Comparison of ENCODE assay signal across 7 cellular contexts in the genomic region with DNA sequence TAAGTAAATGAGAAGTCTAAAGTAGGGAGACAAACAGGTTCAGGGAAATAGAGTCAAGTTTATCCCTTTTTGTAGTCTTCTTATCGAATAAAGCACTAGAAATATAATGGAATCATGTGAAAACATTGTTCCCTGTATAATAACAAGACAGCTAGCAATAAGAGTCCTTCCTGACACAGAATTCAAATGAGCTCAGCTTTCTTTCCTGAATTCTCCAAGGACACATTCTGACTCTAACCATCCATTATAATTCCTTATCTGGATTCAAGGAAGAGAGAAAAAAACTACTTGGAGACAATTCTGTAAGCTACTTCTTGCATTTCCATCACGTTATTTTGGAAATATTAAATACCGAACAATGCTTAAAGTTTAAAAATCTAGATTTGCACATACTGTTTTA.
"Had no signal": no experiment of that assay in that cellular context is flagged by ENCODE, and none has a peak within 500 bp of the region (broad histone marks: within the 10 kb centered on the region; RNA-seq: fewer than 3 reads in every experiment).

No MANE protein-coding gene starts in this region.

- ATAC-seq: GM12878 had no signal

- FAIRE-seq: GM12878, GM12891, GM12892, GM18507, GM19239 had no signal

- DNase-seq: GDM1, GF-D8 had no signal

- H3K4me3 ChIP-seq: GM12878 had no signal
